34 cellular contexts compared by ENCODE assay signal in genomic region chr18:66607632-66608031, GRCh38. TPM values are rescaled to one million over a fixed set of nuclear protein-coding genes. Genes with fewer than 3 reads are reported as not detected.
"Had no signal": no experiment of that assay in that cellular context is flagged by ENCODE, and none has a peak within 500 bp of the region (broad histone marks: within the 10 kb centered on the region; RNA-seq: fewer than 3 reads in every experiment).

No MANE protein-coding gene starts in this region.

- H3K27ac Mint-ChIP-seq: activated CD4-positive, alpha-beta memory T cell treated with anti-CD3 and anti-CD28 coated beads, Interleukin-2, amount 10 ng/mL, durations not matched to agents 7 days and 5 days; activated CD4-positive, alpha-beta T cell treated with anti-CD3 and anti-CD28 coated beads for 36 hours; activated CD4-positive, alpha-beta T cell treated with anti-CD3 and anti-CD28 coated beads, Interleukin-2, amount 10 ng/mL, durations not matched to agents 7 days and 5 days; activated CD8-positive, alpha-beta memory T cell treated with anti-CD3 and anti-CD28 coated beads, Interleukin-2, amount 10 ng/mL, durations not matched to agents 7 days and 5 days; activated CD8-positive, alpha-beta T cell treated with anti-CD3 and anti-CD28 coated beads, Interleukin-2, amount 10 ng/mL, durations not matched to agents 7 days and 5 days; activated naive CD4-positive, alpha-beta T cell treated with anti-CD3 and anti-CD28 coated beads for 36 hours; activated naive CD4-positive, alpha-beta T cell treated with anti-CD3 and anti-CD28 coated beads, Interleukin-2, amount 50 U/mL, for 72 hours; activated naive CD8-positive, alpha-beta T cell treated with anti-CD3 and anti-CD28 coated beads for 36 hours; activated T-cell treated with anti-CD3 and anti-CD28 coated beads, Interleukin-2, amount 50 U/mL, for 24 hours; activated T-helper 17 cell treated with anti-CD3 and anti-CD28 coated beads, Interleukin-2, amount 50 U/mL, for 72 hours; T-helper 1 cell treated with Interleukin-12 subunit alpha and Interleukin-12 subunit beta and Interleukin-4 antibody, amounts not matched to agents 30 μg/mL and 1 μg/mL, for 36 hours; T-helper 2 cell treated with Interferon-gamma antibody and Interleukin-4, amounts not matched to agents 5 μg/mL and 100 μg/mL, for 36 hours had no signal

- H3K4me3 Mint-ChIP-seq: activated CD4-positive, alpha-beta memory T cell treated with anti-CD3 and anti-CD28 coated beads, Interleukin-2, amount 10 ng/mL, durations not matched to agents 7 days and 5 days; activated CD4-positive, alpha-beta T cell treated with anti-CD3 and anti-CD28 coated beads for 36 hours; activated CD4-positive, alpha-beta T cell treated with anti-CD3 and anti-CD28 coated beads, Interleukin-2, amount 10 ng/mL, durations not matched to agents 7 days and 5 days; activated CD8-positive, alpha-beta memory T cell treated with anti-CD3 and anti-CD28 coated beads, Interleukin-2, amount 10 ng/mL, durations not matched to agents 7 days and 5 days; activated CD8-positive, alpha-beta T cell treated with anti-CD3 and anti-CD28 coated beads, Interleukin-2, amount 10 ng/mL, durations not matched to agents 7 days and 5 days; activated naive CD4-positive, alpha-beta T cell treated with anti-CD3 and anti-CD28 coated beads for 36 hours; activated naive CD8-positive, alpha-beta T cell treated with anti-CD3 and anti-CD28 coated beads for 36 hours; activated T-cell treated with anti-CD3 and anti-CD28 coated beads, Interleukin-2, amount 50 U/mL, for 24 hours; activated T-helper 17 cell treated with anti-CD3 and anti-CD28 coated beads, Interleukin-2, amount 50 U/mL, for 72 hours; T-helper 1 cell treated with Interleukin-12 subunit alpha and Interleukin-12 subunit beta and Interleukin-4 antibody, amounts not matched to agents 30 μg/mL and 1 μg/mL, for 36 hours; T-helper 2 cell treated with Interferon-gamma antibody and Interleukin-4, amounts not matched to agents 5 μg/mL and 100 μg/mL, for 36 hours had no signal

- DNase-seq: activated CD4-positive, alpha-beta memory T cell treated with anti-CD3 and anti-CD28 coated beads, Interleukin-2, amount 10 ng/mL, durations not matched to agents 7 days and 5 days; activated CD4-positive, alpha-beta T cell treated with anti-CD3 and anti-CD28 coated beads for 1 hour; activated CD4-positive, alpha-beta T cell treated with anti-CD3 and anti-CD28 coated beads for 36 hours; activated CD4-positive, alpha-beta T cell treated with anti-CD3 and anti-CD28 coated beads for 48 hours; activated CD4-positive, alpha-beta T cell treated with anti-CD3 and anti-CD28 coated beads, Interleukin-2, amount 10 ng/mL, durations not matched to agents 7 days and 5 days; activated CD4-positive, alpha-beta T cell treated with anti-CD3 and anti-CD28 coated beads, Interleukin-2, amount 50 U/mL, for 48 hours; activated CD4-positive, CD25-positive, alpha-beta regulatory T cell; activated CD8-positive, alpha-beta memory T cell treated with anti-CD3 and anti-CD28 coated beads for 24 hours; activated CD8-positive, alpha-beta memory T cell treated with anti-CD3 and anti-CD28 coated beads, Interleukin-2, amount 10 ng/mL, durations not matched to agents 7 days and 5 days; activated CD8-positive, alpha-beta memory T cell treated with anti-CD3 and anti-CD28 coated beads, Interleukin-2, amount 50 U/mL, for 48 hours; activated CD8-positive, alpha-beta T cell treated with anti-CD3 and anti-CD28 coated beads, Interleukin-2, amount 10 ng/mL, durations not matched to agents 7 days and 5 days; activated effector memory CD4-positive, alpha-beta T cell treated with anti-CD3 and anti-CD28 coated beads, Interleukin-2, amount 50 U/mL, for 16 hours; activated gamma-delta T cell treated with Interleukin-2 at 50 U/mL for 16 hours; activated naive CD4-positive, alpha-beta T cell; activated naive CD4-positive, alpha-beta T cell treated with anti-CD3 and anti-CD28 coated beads for 36 hours; activated naive CD4-positive, alpha-beta T cell treated with anti-CD3 and anti-CD28 coated beads, Interleukin-2, amount 50 U/mL, for 16 hours; activated naive CD8-positive, alpha-beta T cell treated with anti-CD3 and anti-CD28 coated beads for 36 hours; activated T-cell treated with anti-CD3 and anti-CD28 coated beads, Interleukin-2, amount 50 U/mL, for 24 hours; activated T-cell treated with anti-CD3 and anti-CD28 coated beads, Interleukin-2, amount 50 U/mL, for 48 hours; adrenal gland; amniotic stem cell; aorta; body of pancreas; brain microvascular endothelial cell; central memory CD4-positive, alpha-beta T cell; T-helper 1 cell; T-helper 2 cell; T-helper 9 cell had no signal

- ATAC-seq: activated CD4-positive, alpha-beta T cell treated with anti-CD3 and anti-CD28 coated beads for 36 hours; activated CD4-positive, CD25-positive, alpha-beta regulatory T cell treated with anti-CD3 and anti-CD28 coated beads, Interleukin-2, amount 50 U/mL, for 24 hours; activated CD8-positive, alpha-beta memory T cell treated with anti-CD3 and anti-CD28 coated beads, Interleukin-2, amount 10 ng/mL, durations not matched to agents 7 days and 5 days; activated CD8-positive, alpha-beta T cell treated with anti-CD3 and anti-CD28 coated beads, Interleukin-2, amount 10 ng/mL, durations not matched to agents 7 days and 5 days; activated naive CD4-positive, alpha-beta T cell treated with anti-CD3 and anti-CD28 coated beads, Interleukin-2, amount 50 U/mL, for 72 hours; activated T-helper 17 cell treated with anti-CD3 and anti-CD28 coated beads, Interleukin-2, amount 50 U/mL, for 72 hours; body of pancreas had no signal

- H3K27me3 Mint-ChIP-seq: activated CD4-positive, alpha-beta memory T cell treated with anti-CD3 and anti-CD28 coated beads, Interleukin-2, amount 10 ng/mL, durations not matched to agents 7 days and 5 days; activated CD4-positive, alpha-beta T cell treated with anti-CD3 and anti-CD28 coated beads for 36 hours; activated CD4-positive, alpha-beta T cell treated with anti-CD3 and anti-CD28 coated beads, Interleukin-2, amount 10 ng/mL, durations not matched to agents 7 days and 5 days; activated CD8-positive, alpha-beta memory T cell treated with anti-CD3 and anti-CD28 coated beads, Interleukin-2, amount 10 ng/mL, durations not matched to agents 7 days and 5 days; activated naive CD8-positive, alpha-beta T cell treated with anti-CD3 and anti-CD28 coated beads for 36 hours; activated T-cell treated with anti-CD3 and anti-CD28 coated beads, Interleukin-2, amount 50 U/mL, for 24 hours; activated T-helper 17 cell treated with anti-CD3 and anti-CD28 coated beads, Interleukin-2, amount 50 U/mL, for 72 hours had no signal

- H3K36me3 Mint-ChIP-seq: activated CD8-positive, alpha-beta memory T cell treated with anti-CD3 and anti-CD28 coated beads, Interleukin-2, amount 10 ng/mL, durations not matched to agents 7 days and 5 days; activated naive CD4-positive, alpha-beta T cell treated with anti-CD3 and anti-CD28 coated beads, Interleukin-2, amount 50 U/mL, for 72 hours; activated naive CD8-positive, alpha-beta T cell treated with anti-CD3 and anti-CD28 coated beads for 36 hours had no signal

- H3K4me1 Mint-ChIP-seq: activated CD4-positive, alpha-beta memory T cell treated with anti-CD3 and anti-CD28 coated beads, Interleukin-2, amount 10 ng/mL, durations not matched to agents 7 days and 5 days; activated CD4-positive, alpha-beta T cell treated with anti-CD3 and anti-CD28 coated beads for 36 hours; activated CD4-positive, alpha-beta T cell treated with anti-CD3 and anti-CD28 coated beads, Interleukin-2, amount 10 ng/mL, durations not matched to agents 7 days and 5 days; activated CD8-positive, alpha-beta memory T cell treated with anti-CD3 and anti-CD28 coated beads, Interleukin-2, amount 10 ng/mL, durations not matched to agents 7 days and 5 days; activated naive CD8-positive, alpha-beta T cell treated with anti-CD3 and anti-CD28 coated beads for 36 hours; activated T-helper 17 cell treated with anti-CD3 and anti-CD28 coated beads, Interleukin-2, amount 50 U/mL, for 72 hours had no signal

- H3K9me3 Mint-ChIP-seq: activated CD4-positive, alpha-beta memory T cell treated with anti-CD3 and anti-CD28 coated beads, Interleukin-2, amount 10 ng/mL, durations not matched to agents 7 days and 5 days; activated CD4-positive, alpha-beta T cell treated with anti-CD3 and anti-CD28 coated beads, Interleukin-2, amount 10 ng/mL, durations not matched to agents 7 days and 5 days; activated naive CD4-positive, alpha-beta T cell treated with anti-CD3 and anti-CD28 coated beads for 36 hours; activated naive CD4-positive, alpha-beta T cell treated with anti-CD3 and anti-CD28 coated beads, Interleukin-2, amount 50 U/mL, for 72 hours; T-helper 1 cell treated with Interleukin-12 subunit alpha and Interleukin-12 subunit beta and Interleukin-4 antibody, amounts not matched to agents 30 μg/mL and 1 μg/mL, for 36 hours had no signal

RNA-seq across cellular contexts. Expression of gene CDH19, which starts 3.7 kb away (rescaled TPM):
- total RNA-seq: activated CD4-positive, alpha-beta memory T cell treated with anti-CD3 and anti-CD28 coated beads, Interleukin-2, amount 10 ng/mL, durations not matched to agents 7 days and 5 days; activated CD4-positive, alpha-beta T cell treated with anti-CD3 and anti-CD28 coated beads for 36 hours; activated CD4-positive, alpha-beta T cell treated with anti-CD3 and anti-CD28 coated beads, Interleukin-2, amount 10 ng/mL, durations not matched to agents 7 days and 5 days; activated CD8-positive, alpha-beta memory T cell treated with anti-CD3 and anti-CD28 coated beads, Interleukin-2, amount 10 ng/mL, durations not matched to agents 7 days and 5 days; activated CD8-positive, alpha-beta T cell treated with anti-CD3 and anti-CD28 coated beads, Interleukin-2, amount 10 ng/mL, durations not matched to agents 7 days and 5 days; activated naive CD4-positive, alpha-beta T cell treated with anti-CD3 and anti-CD28 coated beads for 36 hours; activated naive CD4-positive, alpha-beta T cell treated with anti-CD3 and anti-CD28 coated beads, Interleukin-2, amount 50 U/mL, for 72 hours; activated naive CD8-positive, alpha-beta T cell treated with anti-CD3 and anti-CD28 coated beads for 36 hours; activated T-helper 17 cell treated with anti-CD3 and anti-CD28 coated beads, Interleukin-2, amount 50 U/mL, for 72 hours; astrocyte had no signal
